In genomic region chr14:57389646-57390036, GRCh38 we compare ENCODE assay signal across 8 cellular contexts. TPM values are rescaled to one million over a fixed set of nuclear protein-coding genes. Genes with fewer than 3 reads are reported as not detected.
A peak's percentile ranks its signal among the peaks of the same experiment; 100 is the strongest.
DNase-seq lines count a peak whose midpoint lies in the region; ATAC-seq, FAIRE-seq and TF ChIP-seq lines count a peak whose summit lies in the region.

No MANE protein-coding gene starts in this region.

- peaks cover 35% of the 10 kb centered on the region for H3K4me1 ChIP-seq in OCI-LY3 (ENCODE audit: low read length)
- H3K4me1 ChIP-seq in H1 (replicated peaks in 1 of 4; ENCODE audit: control insufficient read depth in 3 of 4, insufficient read depth in 4 of 4, low read length in 3 of 4): peaks cover 3 to 8% (median 6%) of the 10 kb centered on the region in 4 experiments; a peak in 4 of 7 replicates
- H3K4me1 ChIP-seq in neural progenitor cell: peaks cover 30% of the 10 kb centered on the region

- H4K91ac ChIP-seq in H1 (replicated peaks; ENCODE audit: insufficient read length, low read length): no peak overlapping the region

- CTCF ChIA-PET in H1 (lab: Charles Lee; ENCODE audit: partially characterized antibody): interaction anchor here (0.6 to 1.0 kb wide), 3 partner anchors 19 to 230 kb away, joined by 3 to 4 read pairs (median 3); no protein-coding TSS in a partner anchor

- no peaks in the 10 kb centered on the region; the same call in 1 of the 2 replicates for H3K79me1 ChIP-seq in H1 (ENCODE audit: low read depth, low read length)

- H2BK20ac ChIP-seq in H1 (ENCODE audit: low read length): no peak overlapping the region

- no peak for TF ChIP-seq EP300 in H1 (IDR thresholded peaks at IDR 0.05; ENCODE audit: borderline replicate concordance in 1 of 2, low read depth in 2 of 2, low read length in 2 of 2)

- H3K4me3 ChIP-seq in OCI-LY3 (ENCODE audit: low read length) (peak overlapping the region; percentile 82), H1 (ENCODE audit: extremely low read depth in 1 of 4, insufficient read depth in 2 of 4, low read depth in 3 of 4, low read length in 4 of 4) (peak overlapping the region; percentile 76 to 83 (median 82)), neural progenitor cell (peak overlapping the region; percentile 97)

- H2BK12ac ChIP-seq in H1 (ENCODE audit: low read depth, low read length): no peak overlapping the region

- H3K36me3 Mint-ChIP-seq in CD14-positive monocyte (peaks cover 0 to 3% of the 10 kb centered on the region in 2 donors), neural progenitor cell (peaks cover 8% of the 10 kb centered on the region)

- peak overlapping the region; percentile 71 for H2AFZ ChIP-seq in OCI-LY3 (ENCODE audit: low read depth, low read length)
- H2AFZ ChIP-seq in H1 (ENCODE audit: low read length): peak overlapping the region; percentile 38
- H2AFZ ChIP-seq in neural progenitor cell (replicated peaks): peak overlapping the region; percentile 91

- peaks cover 41% of the 10 kb centered on the region for H3K79me2 ChIP-seq in OCI-LY3 (ENCODE audit: low read length)
- peaks cover 0 to 34% of the 10 kb centered on the region in 2 experiments; a peak in 2 of 4 replicates for H3K79me2 ChIP-seq in H1 (ENCODE audit: control insufficient read depth in 1 of 2, insufficient read depth in 2 of 2, low read length in 2 of 2)
- H3K79me2 ChIP-seq in neural progenitor cell (ENCODE audit: low read depth): peaks cover 42% of the 10 kb centered on the region

- POLR2A ChIA-PET in H1 (lab: Charles Lee; ENCODE audit: partially characterized antibody): interaction anchor here (1.0 to 2.3 kb wide), 7 partner anchors 8 to 756 kb away, joined by 3 to 19 read pairs (median 3); partner anchors contain the start of genes AP5M1 and EXOC5

- H3K4me3 Mint-ChIP-seq in CD14-positive monocyte (peak overlapping the region; percentile 94 to 96), neural progenitor cell (peak overlapping the region; percentile 89)

- peak overlapping the region; percentile 82; the same call in 1 of the 2 replicates for H3K18ac ChIP-seq in H1 (ENCODE audit: extremely low read depth, low read length)

- no peak overlapping the region for H3K23ac ChIP-seq in H1 (ENCODE audit: insufficient read length)

- no peak overlapping the region for H4K8ac ChIP-seq in H1 (ENCODE audit: extremely low read depth, insufficient read depth, low read length)

- H3F3A ChIP-seq in neural progenitor cell (ENCODE audit: low read depth): peaks cover 3% of the 10 kb centered on the region

- peaks cover 6% of the 10 kb centered on the region for H3K23me2 ChIP-seq in H1 (ENCODE audit: low read depth, low read length)

- H3K27me3 Mint-ChIP-seq in CD14-positive monocyte (ENCODE audit: low read depth in 3 of 3) (no peaks in the 10 kb centered on the region), neural progenitor cell (ENCODE audit: insufficient read depth, low read depth) (no peaks in the 10 kb centered on the region)

- TF ChIP-seq RAD21 in H1 (IDR thresholded peaks at IDR 0.05 in 1 of 2, conservative IDR thresholded peaks at IDR 0.05 in 1 of 2; ENCODE audit: low read depth in 2 of 2, low read length in 2 of 2): no peak

- H2AK5ac ChIP-seq in H1 (ENCODE audit: low read depth, low read length): no peak overlapping the region

- peak overlapping the region; percentile 57; the same call in 1 of the 2 replicates for H2BK5ac ChIP-seq in H1 (ENCODE audit: low read depth, low read length)

- WGBS in H1 (ENCODE audit: extremely low coverage in 1 of 2, insufficient coverage in 1 of 2, insufficient read length in 1 of 2, insufficient replicate concordance in 2 of 2, low coverage in 1 of 2, low lambda C conversion rate in 2 of 2, missing lambda C conversion rate in 1 of 2), 2 experiments: 35% methylated on average over 5 of the region's 5 CpGs; no CpG with 5 or more reads in 1 of the 2 experiments

- DNase-seq in CD14-positive monocyte (ENCODE audit: low spot score) (no peak), H1 (ENCODE audit: low read depth in 1 of 2, low spot score in 2 of 2) (no peak), neural progenitor cell (ENCODE audit: low spot score) (no peak), SKM-1 treated with dmso at 0.1 percent for 144 hours (lab: John Stamatoyannopoulos, UW; ENCODE audit: unreplicated experiment) (no peak), OCI-M1 (lab: John Stamatoyannopoulos, UW) (no peak), GM12892 (ENCODE audit: insufficient read length) (no peak)

- H3K4me1 Mint-ChIP-seq in CD14-positive monocyte (peaks cover 41% of the 10 kb centered on the region), neural progenitor cell (peaks cover 33% of the 10 kb centered on the region)

- no peak overlapping the region for H3K4ac ChIP-seq in H1 (replicated peaks; ENCODE audit: insufficient read length, low read depth, low read length)

- H3K27ac ChIP-seq in OCI-LY3 (ENCODE audit: low read length) (peak overlapping the region; percentile 63), H1 (ENCODE audit: low read depth, low read length) (0 out of 2 replicates have a peak overlapping the region, but pooled peaks have one; percentile 20), neural progenitor cell (no peak overlapping the region)

- H2BK15ac ChIP-seq in H1 (ENCODE audit: low read length): peak overlapping the region; percentile 89

- no peak for TF ChIP-seq CTCF in CD14-positive monocyte (IDR thresholded peaks at IDR 0.05)
- no peak for TF ChIP-seq CTCF in OCI-LY3 (IDR thresholded peaks at IDR 0.05; ENCODE audit: low read depth, low read length)
- no peak for TF ChIP-seq CTCF in H1 (IDR thresholded peaks at IDR 0.05; ENCODE audit: control extremely low read depth in 1 of 3, insufficient read depth in 1 of 3, low read depth in 1 of 3, low read length in 3 of 3)
- no peak for TF ChIP-seq CTCF in neural progenitor cell (IDR thresholded peaks at IDR 0.05)

- peak; percentile 14 for ATAC-seq in GM21447 (IDR thresholded peaks at IDR 0.05; ENCODE audit: unreplicated experiment)

- H2BK120ac ChIP-seq in H1 (replicated peaks; ENCODE audit: low read depth, low read length): no peak overlapping the region

- H4K20me1 ChIP-seq in OCI-LY3 (ENCODE audit: insufficient read depth, low read length): peaks cover 8% of the 10 kb centered on the region
- H4K20me1 ChIP-seq in H1 (replicated peaks in 1 of 2; ENCODE audit: control insufficient read depth in 1 of 2, insufficient read depth in 2 of 2, low read length in 2 of 2): peaks cover 5 to 8% of the 10 kb centered on the region in 2 experiments
- peaks cover 40% of the 10 kb centered on the region for H4K20me1 ChIP-seq in neural progenitor cell (ENCODE audit: low read depth)

- H3K9ac ChIP-seq in OCI-LY3 (ENCODE audit: low read length) (peak overlapping the region; percentile 88), H1 (replicated peaks in 1 of 4; ENCODE audit: extremely low read depth in 1 of 4, low read depth in 3 of 4, low read length in 3 of 4) (no peak overlapping the region; a peak in 3 of 7 replicates), neural progenitor cell (no peak overlapping the region)

- peak overlapping the region; percentile 89 for H3K4me2 ChIP-seq in OCI-LY3 (ENCODE audit: low read length)
- H3K4me2 ChIP-seq in H1 (ENCODE audit: insufficient read depth in 1 of 2, low read depth in 2 of 2, low read length in 2 of 2): peak overlapping the region; percentile 84 to 90
- peak overlapping the region; percentile 97 for H3K4me2 ChIP-seq in neural progenitor cell

- H3K36me3 ChIP-seq in OCI-LY3 (replicated peaks; ENCODE audit: low read depth, low read length) (peaks cover 15% of the 10 kb centered on the region), H1 (ENCODE audit: control insufficient read depth in 2 of 4, insufficient read depth in 4 of 4, low read length in 3 of 4) (peaks cover 0 to 3% (median 0%) of the 10 kb centered on the region in 4 experiments; a peak in 1 of 8 replicates), neural progenitor cell (peaks cover 4% of the 10 kb centered on the region)

- no peak overlapping the region for H4K5ac ChIP-seq in H1 (ENCODE audit: insufficient read length, low read depth, low read length)

- H3K27me3 ChIP-seq in OCI-LY3 (ENCODE audit: low read depth, low read length) (no peaks in the 10 kb centered on the region), H1 (replicated peaks in 1 of 4; ENCODE audit: control insufficient read depth in 3 of 4, extremely low read depth in 1 of 4, insufficient read depth in 3 of 4, low read length in 3 of 4) (no peaks in the 10 kb centered on the region), neural progenitor cell (no peaks in the 10 kb centered on the region)

- H3K9me3 Mint-ChIP-seq in CD14-positive monocyte (no peaks in the 10 kb centered on the region), neural progenitor cell (no peaks in the 10 kb centered on the region)

- H3K56ac ChIP-seq in H1 (replicated peaks; ENCODE audit: insufficient read length, low read depth, low read length): no peak overlapping the region

- intact Hi-C loops in CD14-positive monocyte (cut with micrococcal nuclease): no loop called here

- no peak overlapping the region for H3K14ac ChIP-seq in H1 (ENCODE audit: insufficient read length)

- H3K9me3 ChIP-seq in OCI-LY3 (ENCODE audit: insufficient read depth, low read length) (no peaks in the 10 kb centered on the region), H1 (ENCODE audit: insufficient read depth in 2 of 2, low read depth in 1 of 2, low read length in 1 of 2) (no peaks in the 10 kb centered on the region), neural progenitor cell (ENCODE audit: low read depth) (no peaks in the 10 kb centered on the region)

- H3K27ac Mint-ChIP-seq in CD14-positive monocyte: peak overlapping the region; percentile 13 to 93 (median 86)
- H3K27ac Mint-ChIP-seq in neural progenitor cell: peak overlapping the region; percentile 22

- FAIRE-seq in H1 (lab: Jason Lieb, UNC) (peak; percentile 68), GM12892 (lab: Jason Lieb, UNC) (no peak)

- TF ChIP-seq POLR2A in H1 (IDR thresholded peaks at IDR 0.05; ENCODE audit: control extremely low read depth in 1 of 2, low read depth in 2 of 2, low read length in 2 of 2) (no peak), GM12892 (IDR thresholded peaks at IDR 0.05; ENCODE audit: low read depth, low read length) (no peak)

TF ChIP-seq in H1, 55 proteins besides CTCF, POLR2A, EP300 and RAD21 (continues in another document):
- peak; percentile 90 for TF ChIP-seq CEBPB (IDR thresholded peaks at IDR 0.05; ENCODE audit: low read depth, low read length)
- TF ChIP-seq TCF12 (IDR thresholded peaks at IDR 0.05; ENCODE audit: low read depth, low read length): peak; percentile 82; the same call in 1 of the 2 replicates

RNA-seq across cellular contexts. Expression of gene NAA30, which starts 0.7 kb away (rescaled TPM):
- polyA plus RNA-seq in CD14-positive monocyte: 1 to 10 TPM; 2.9 to 5.5 TPM
- total RNA-seq in H1 (2021; fragmentation: NEBNext Ultra II Directional; extraction: Animal tissue kit (Norgen Biotek cat#: 25700)): 20.3 and 21.9 TPM in 2 replicates
- polyA plus RNA-seq in H1 (2011; rRNA removed): 2.8 and 4.2 TPM in 2 replicates
- 5.0 TPM for polyA plus RNA-seq in H1 (2011; cell fraction: cytosol; rRNA removed)
- 2.4 TPM for polyA plus RNA-seq in H1 (2011; cell fraction: nucleus; rRNA removed)
- polyA plus RNA-seq in H1 (2012, experiment 1 of 2): 4.5 to 14.2 TPM (median 8.6 TPM) in 4 replicates
- polyA plus RNA-seq in H1 (2012, experiment 2 of 2): 1.9 TPM
- polyA plus RNA-seq in H1 (2013, experiment 1 of 2): 11.5 TPM
- 12.0 TPM for polyA plus RNA-seq in H1 (2013, experiment 2 of 2)
- polyA minus RNA-seq in H1 (2011; rRNA and poly(A)+ RNA removed): 19.2 and 22.7 TPM in 2 replicates
- 10.1 TPM for polyA minus RNA-seq in H1 (2011; cell fraction: cytosol; rRNA and poly(A)+ RNA removed)
- polyA minus RNA-seq in H1 (2011; cell fraction: nucleus; rRNA and poly(A)+ RNA removed): 15.7 TPM
- 29.2 and 53.8 TPM in 2 replicates for total RNA-seq in neural progenitor cell (ENCODE audit: low replicate concordance)
- 6.4 TPM for polyA plus RNA-seq in GM12892 (2012; ENCODE audit: missing spikeins)

Comparison
In these comparisons a context has a peak if more than half of its experiments do, and no peak if none do; other contexts are left out.
1. H2AFZ ChIP-seq: peak in every context shown above with its lines; median percentile 91 in neural progenitor cell; 71 in OCI-LY3; 38 in H1.